ENCODE assay signal across 9 cellular contexts in genomic region chr11:27699242-27699925, GRCh38. TPM values are rescaled to one million over a fixed set of nuclear protein-coding genes. Genes with fewer than 3 reads are reported as not detected.
DNase-seq lines count a peak whose midpoint lies in the region; ATAC-seq and TF ChIP-seq lines count a peak whose summit lies in the region.
"Had no signal": no experiment of that assay in that cellular context is flagged by ENCODE, and none has a peak within 500 bp of the region (broad histone marks: within the 10 kb centered on the region; RNA-seq: fewer than 3 reads in every experiment).

No MANE protein-coding gene starts in this region.

- peak overlapping the region; percentile 72 for H3K4me3 ChIP-seq in GM08714 (ENCODE audit: low read length)
- H3K4me3 ChIP-seq in Panc1 (ENCODE audit: low read depth in 2 of 2, low read length in 2 of 2), result peak overlapping the region; percentile 48 to 66
- peak overlapping the region; percentile 37 to 73 (median 56) for H3K4me3 ChIP-seq in esophagus squamous epithelium
- peak overlapping the region; percentile 94 for H3K4me3 ChIP-seq in osteoblast (ENCODE audit: insufficient read depth, low read length)
- peak overlapping the region in 1 of 2 donors; percentile 37 for H3K4me3 ChIP-seq in uterus

- BruUV-seq in Panc1 (replicated peaks; lab: Mats Ljungman, UMichigan), result no TSS peak

- peaks cover 12% of the 10 kb centered on the region for H3K4me1 ChIP-seq in Panc1 (ENCODE audit: control insufficient read depth, insufficient read depth, low read length)
- peaks cover 20 to 36% (median 21%) of the 10 kb centered on the region in 3 donors for H3K4me1 ChIP-seq in esophagus squamous epithelium
- peaks cover 39% of the 10 kb centered on the region for H3K4me1 ChIP-seq in osteoblast (ENCODE audit: insufficient read depth, low read length)
- H3K4me1 ChIP-seq in uterus, result peaks cover 0 to 8% of the 10 kb centered on the region in 2 donors

- H4K20me1 ChIP-seq in osteoblast (ENCODE audit: insufficient read depth, low read length), result peaks cover 13% of the 10 kb centered on the region

- DNase-seq in Panc1 (ENCODE audit: low read depth, low spot score), result no peak
- DNase-seq in esophagus squamous epithelium (lab: John Stamatoyannopoulos, UW), result no peak
- DNase-seq in osteoblast (ENCODE audit: insufficient read length, low spot score, missing footprints), result no peak
- DNase-seq in uterus, result no peak

- intact Hi-C loops in Panc1 (cut with micrococcal nuclease; ENCODE audit: unreplicated experiment), result loop anchor here (5.0 kb wide), 5 partner anchors 408 to 1458 kb away; partner anchors contain the start of genes KIF18A and METTL15
- intact Hi-C loops in esophagus squamous epithelium (cut with DNase I), result no loop called here
- intact Hi-C loops in uterus (cut with DNase I; ENCODE audit: low total_unique reads), result no loop called here

- CTCF ChIA-PET in Panc1 (lab: Charles Lee), result interaction anchor here (0.6 to 1.4 kb wide), 15 partner anchors 12 to 1771 kb away, joined by 3 to 20 read pairs (median 6); no protein-coding TSS in a partner anchor

- WGBS in esophagus squamous epithelium, 2 donors, result 2 to 5% methylated on average over 13 to 21 of the region's 30 CpGs

- peak; percentile 48 for TF ChIP-seq CTCF in Panc1 (IDR thresholded peaks at IDR 0.05)
- TF ChIP-seq CTCF in esophagus squamous epithelium (IDR thresholded peaks at IDR 0.05), result peak in 1 of 6 experiments; percentile 24
- no peak for TF ChIP-seq CTCF in osteoblast (IDR thresholded peaks at IDR 0.05; ENCODE audit: extremely low read depth, low read depth, low read length)
- no peak for TF ChIP-seq CTCF in uterus (IDR thresholded peaks at IDR 0.05)

- peak overlapping the region; percentile 89 for H3K4me2 ChIP-seq in osteoblast (ENCODE audit: insufficient read depth, low read length)

- in situ Hi-C loops in Panc1 (cut with HindIII; ENCODE audit: low pct_unique_long_range_greater_than_20kb, low sequenced_read_pairs), result no loop called here

- H3K9me3 ChIP-seq in Panc1 (ENCODE audit: control insufficient read depth, insufficient read depth, low read depth, low read length) (no peaks in the 10 kb centered on the region), esophagus squamous epithelium (no peaks in the 10 kb centered on the region), osteoblast (ENCODE audit: low read depth, low read length) (no peaks in the 10 kb centered on the region), uterus (no peaks in the 10 kb centered on the region)

- H3K79me2 ChIP-seq in osteoblast (ENCODE audit: insufficient read depth, low read length), result peaks cover 62% of the 10 kb centered on the region

- no peaks in the 10 kb centered on the region; the same call in 1 of the 2 replicates for H3K36me3 ChIP-seq in Panc1 (ENCODE audit: control insufficient read depth, insufficient read depth, low read length)
- no peaks in the 10 kb centered on the region for H3K36me3 ChIP-seq in esophagus squamous epithelium
- no peaks in the 10 kb centered on the region for H3K36me3 ChIP-seq in osteoblast (ENCODE audit: insufficient read depth, low read length)
- H3K36me3 ChIP-seq in uterus, result no peaks in the 10 kb centered on the region

- H3K27ac ChIP-seq in Panc1 (ENCODE audit: low read length) (no peak overlapping the region), esophagus squamous epithelium (no peak overlapping the region), osteoblast (ENCODE audit: low read depth, low read length) (peak overlapping the region; percentile 88), uterus (no peak overlapping the region)

- POLR2A ChIA-PET in Panc1 (lab: Charles Lee), result interaction anchor here (0.6 kb wide), 1 partner anchor 1626 kb away, joined by 4 read pairs; no protein-coding TSS in a partner anchor

- TF ChIP-seq POLR2A in esophagus squamous epithelium (IDR thresholded peaks at IDR 0.05) (no peak), uterus (IDR thresholded peaks at IDR 0.05) (no peak)

- peak; percentile 62 for ATAC-seq in Panc1
- ATAC-seq in GM18519 (IDR thresholded peaks at IDR 0.05; ENCODE audit: low FRiP score, unreplicated experiment), result no peak
- no peak for ATAC-seq in GM19452 (IDR thresholded peaks at IDR 0.05; ENCODE audit: unreplicated experiment)
- no peak for ATAC-seq in GM19397 (IDR thresholded peaks at IDR 0.05; ENCODE audit: unreplicated experiment)

- H2AFZ ChIP-seq in osteoblast (ENCODE audit: low read length), result peak overlapping the region; percentile 76

- H3K27me3 ChIP-seq in Panc1 (ENCODE audit: control insufficient read depth, insufficient read depth, low read length), result peaks cover 16% of the 10 kb centered on the region
- peaks cover 11 to 88% (median 14%) of the 10 kb centered on the region in 4 donors for H3K27me3 ChIP-seq in esophagus squamous epithelium
- H3K27me3 ChIP-seq in osteoblast (ENCODE audit: insufficient read depth, low read length), result peaks cover 3% of the 10 kb centered on the region
- peaks cover 0 to 27% of the 10 kb centered on the region in 2 donors for H3K27me3 ChIP-seq in uterus

RNA-seq across cellular contexts. Expression of gene BDNF, which starts 0.9 kb away (rescaled TPM):
- total RNA-seq in Panc1 (2021; ENCODE audit: unreplicated experiment) (0.36 TPM), esophagus squamous epithelium (1 to 10 TPM in 1 of 4 donors, under 1 TPM in 3; 0.15 to 1.1 (median 0.84) TPM), osteoblast (6.9 and 8.0 TPM in 2 replicates), uterus (under 1 TPM in 1 of 4 donors, not detected in 3; 0.83 TPM)
- polyA plus RNA-seq in Panc1 (2012; ENCODE audit: insufficient read length), result 0.21 TPM
- total RNA-seq: T-helper 1 cell treated with Interleukin-12 subunit alpha and Interleukin-12 subunit beta and Interleukin-4 antibody, amounts not matched to agents 30 ng/mL and 1 ng/mL, for 36 hours had no signal
